In genomic region chr20:1619861-1620444, GRCh38 we compare ENCODE assay signal across 12 cellular contexts. TPM values are rescaled to one million over a fixed set of nuclear protein-coding genes. Genes with fewer than 3 reads are reported as not detected.
DNase-seq lines count a peak whose midpoint lies in the region; ATAC-seq, FAIRE-seq and TF ChIP-seq lines count a peak whose summit lies in the region.
"Had no signal": no experiment of that assay in that cellular context is flagged by ENCODE, and none has a peak within 500 bp of the region (broad histone marks: within the 10 kb centered on the region; RNA-seq: fewer than 3 reads in every experiment).

SIRPB1 (minus strand) TSS chr20:1620009; CDS start chr20:1619944, 65 bp downstream.

- peaks cover 5% of the 10 kb centered on the region; the same call in 2 of the 3 replicates for H3K9me3 ChIP-seq in GM12878 (replicated peaks; ENCODE audit: control insufficient read depth, insufficient read depth, low read length)

- TF ChIP-seq CTCF in GM12878 (IDR thresholded peaks at IDR 0.05 in 2 of 3, conservative IDR thresholded peaks at IDR 0.05 in 1 of 3; ENCODE audit: control insufficient read depth in 2 of 3, extremely low read depth in 1 of 3, insufficient read depth in 1 of 3, low read depth in 3 of 3, low read length in 3 of 3) (no peak), GM13977 (IDR thresholded peaks at IDR 0.05; ENCODE audit: extremely low read depth, insufficient read depth, missing control alignments) (no peak)

- DNase-seq in GDM1 (lab: John Stamatoyannopoulos, UW): peak; percentile 81
- peak; percentile 95 for DNase-seq in NOMO-1 treated with DMSO at 0.1 percent for 48 hours (lab: John Stamatoyannopoulos, UW; ENCODE audit: unreplicated experiment)
- no peak for DNase-seq in GM12878 (ENCODE audit: low read depth, low spot score)
- DNase-seq in naive B cell: peak; percentile 9
- no peak for DNase-seq in GM12892 (ENCODE audit: insufficient read length)
- no peak for DNase-seq in T-helper 9 cell
- DNase-seq in GM13977 (ENCODE audit: low spot score): no peak
- DNase-seq: NCI-H2081 treated with DMSO at 0.1 percent for 48 hours, retina had no signal

- peak within 1 kb of the TSS; percentile 19 to 87 (median 44) for H3K27ac Mint-ChIP-seq in naive B cell

- peaks cover 28% of the 10 kb centered on the region for H3K4me1 ChIP-seq in GM12878 (ENCODE audit: control insufficient read depth, insufficient read depth, low read length)

- H3K4me2 ChIP-seq in GM12878 (ENCODE audit: control insufficient read depth, insufficient read depth): peak within 1 kb of the TSS; percentile 79

- H3K27me3 Mint-ChIP-seq in naive B cell: no peaks in the 10 kb centered on the region

- H3K27me3 ChIP-seq in GM12878 (replicated peaks in 1 of 2; ENCODE audit: control insufficient read depth in 2 of 2, insufficient read depth in 2 of 2, low read length in 1 of 2): no peaks in the 10 kb centered on the region

- peak within 1 kb of the TSS; percentile 20; the same call in 1 of the 2 replicates for H3K4me3 ChIP-seq in GM12878

- POLR2A ChIA-PET in GM12878 (lab: Charles Lee): interaction anchor here (0.8 kb wide), 1 partner anchor 12 kb away, joined by 3 read pairs; no protein-coding TSS in a partner anchor

- no TSS peak for BruUV-seq in GM12878 (replicated peaks; lab: Mats Ljungman, UMichigan)

- no peaks in the 10 kb centered on the region for H4K20me1 ChIP-seq in GM12878 (ENCODE audit: control insufficient read depth, insufficient read depth)

- no peak within 1 kb of the TSS for H3K9ac ChIP-seq in GM12878 (ENCODE audit: control insufficient read depth, insufficient read depth, low read length)

- FAIRE-seq in GM12878 (lab: Jason Lieb, UNC) (peak; percentile 13), GM12892 (lab: Jason Lieb, UNC) (no peak)
- FAIRE-seq: bronchial epithelial cell had no signal

- TF ChIP-seq POLR2A in GM12878 (IDR thresholded peaks at IDR 0.05; ENCODE audit: low read depth, low read length): no peak
- TF ChIP-seq POLR2A in GM12892 (IDR thresholded peaks at IDR 0.05; ENCODE audit: low read depth, low read length): no peak

- intact Hi-C loops in GM12878 (cut with micrococcal nuclease; ENCODE audit: unreplicated experiment): loop anchor here (5.0 kb wide), 1 partner anchor 112 kb away; no protein-coding TSS in a partner anchor

- in situ Hi-C loops in GM12878 (cut with MboI): loop anchor here (5.0 kb wide), 1 partner anchor 43 kb away; no protein-coding TSS in a partner anchor
- in situ Hi-C loops in GM13977 (cut with MboI; ENCODE audit: low pct_unique_long_range_greater_than_20kb, low sequenced_read_pairs, unreplicated experiment): no loop called here

- H3K36me3 Mint-ChIP-seq in naive B cell: no peaks in the 10 kb centered on the region

- peaks cover 53 to 76% (median 64%) of the 10 kb centered on the region in 3 donors for H3K4me1 Mint-ChIP-seq in naive B cell

- peak within 1 kb of the TSS in 7 of 8 donors; percentile 15 to 69 (median 35) for H3K4me3 Mint-ChIP-seq in naive B cell

- no peaks in the 10 kb centered on the region; a peak in 1 of 4 replicates for H3K36me3 ChIP-seq in GM12878 (ENCODE audit: control insufficient read depth in 2 of 2, insufficient read depth in 2 of 2, low read length in 1 of 2)

- CTCF ChIA-PET in GM12878 (lab: Yijun Ruan, JAX): interaction anchor here (1.1 to 2.2 kb wide), 2 partner anchors 86 to 112 kb away, joined by 3 to 6 read pairs; no protein-coding TSS in a partner anchor

- peaks cover 0 to 8% (median 6%) of the 10 kb centered on the region in 7 donors for H3K9me3 Mint-ChIP-seq in naive B cell

- WGBS in GM12878 (ENCODE audit: insufficient coverage, insufficient replicate concordance, low lambda C conversion rate, missing lambda C conversion rate): 21% methylated on average over 5 of the region's 5 CpGs

- TF ChIP-seq EP300 in GM12878 (IDR thresholded peaks at IDR 0.05; ENCODE audit: borderline replicate concordance in 1 of 2, control insufficient read depth in 1 of 2, low read depth in 2 of 2, low read length in 2 of 2): no peak

- no peaks in the 10 kb centered on the region for H3K79me2 ChIP-seq in GM12878 (ENCODE audit: control insufficient read depth, insufficient read depth, low read length)

- RAD21 ChIA-PET in GM12878 (lab: Charles Lee; ENCODE audit: unreplicated experiment): interaction anchor here (0.8 kb wide), 1 partner anchor 31 kb away, joined by 3 read pairs; no protein-coding TSS in a partner anchor

- no peak within 1 kb of the TSS; the same call in none of the 2 replicates for H2AFZ ChIP-seq in GM12878 (ENCODE audit: control insufficient read depth, low read depth, low read length)

- ATAC-seq in GM12878: peak; percentile 61
- ATAC-seq in naive B cell (ENCODE audit: low read depth in 2 of 2): peak; percentile 53 to 57
- ATAC-seq in HG03378 (IDR thresholded peaks at IDR 0.05; ENCODE audit: unreplicated experiment): no peak

- no peak within 1 kb of the TSS; the same call in 1 of the 2 replicates for H3K27ac ChIP-seq in GM12878 (ENCODE audit: control insufficient read depth, insufficient read depth)
- H3K27ac ChIP-seq: VCaP had no signal

- TF ChIP-seq RAD21 in GM12878 (IDR thresholded peaks at IDR 0.05; ENCODE audit: insufficient read depth, low read depth, low read length): no peak

- SMC1A ChIA-PET in GM12878 (lab: Charles Lee; ENCODE audit: uncharacterized antibody, unreplicated experiment): interaction anchor here (0.7 kb wide), 1 partner anchor 114 kb away, joined by 3 read pairs; no protein-coding TSS in a partner anchor

TF ChIP-seq in GM12878, 131 proteins besides CTCF, POLR2A, EP300 and RAD21 (continues in another document):
- peak; percentile 43; the same call in 1 of the 2 replicates for TF ChIP-seq CBFB (IDR thresholded peaks at IDR 0.05; ENCODE audit: low read depth)
- TF ChIP-seq RBBP5 (conservative IDR thresholded peaks at IDR 0.05): no peak
- peak; percentile 78 for TF ChIP-seq IKZF1 (conservative IDR thresholded peaks at IDR 0.05)
- no peak for TF ChIP-seq YY1 (IDR thresholded peaks at IDR 0.05; ENCODE audit: low read depth, low read length)
- TF ChIP-seq SUZ12 (IDR thresholded peaks at IDR 0.05; ENCODE audit: unreplicated experiment): no peak
- 0 out of 2 replicates have a peak, but pooled peaks have one; percentile 53 for TF ChIP-seq NFIC (IDR thresholded peaks at IDR 0.05; ENCODE audit: low read depth, low read length)
- no peak for TF ChIP-seq SIN3A (IDR thresholded peaks at IDR 0.05; ENCODE audit: low read depth, low read length)
- peak; percentile 93 for TF ChIP-seq RUNX3 (IDR thresholded peaks at IDR 0.05; ENCODE audit: low read length)
- no peak for TF ChIP-seq POLR2AphosphoS5 (IDR thresholded peaks at IDR 0.05; ENCODE audit: low read length)
- peak; percentile 29; the same call in 1 of the 2 replicates for TF ChIP-seq MTA3 (IDR thresholded peaks at IDR 0.05; ENCODE audit: borderline replicate concordance, low read length)
- no peak for TF ChIP-seq GATAD2B (conservative IDR thresholded peaks at IDR 0.05; ENCODE audit: low read depth)
- TF ChIP-seq ZNF217 (IDR thresholded peaks at IDR 0.05): no peak
- no peak for TF ChIP-seq NBN (IDR thresholded peaks at IDR 0.05)
- no peak for TF ChIP-seq JUND (IDR thresholded peaks at IDR 0.05; ENCODE audit: low read depth, low read length)
- no peak for TF ChIP-seq HDAC6 (IDR thresholded peaks at IDR 0.05; ENCODE audit: unreplicated experiment)
- no peak for TF ChIP-seq CHD1 (IDR thresholded peaks at IDR 0.05; ENCODE audit: low read depth, low read length)
- peak; percentile 89 for TF ChIP-seq EED (IDR thresholded peaks at IDR 0.05; ENCODE audit: low read depth)
- no peak for TF ChIP-seq IRF4 (IDR thresholded peaks at IDR 0.05; ENCODE audit: low read depth, low read length)
- TF ChIP-seq RB1 (IDR thresholded peaks at IDR 0.05; ENCODE audit: borderline replicate concordance): no peak
- no peak for TF ChIP-seq TBL1XR1 (IDR thresholded peaks at IDR 0.05; ENCODE audit: low read depth, low read length)
- 0 out of 2 replicates have a peak, but pooled peaks have one; percentile 18 for TF ChIP-seq MTA2 (IDR thresholded peaks at IDR 0.05; ENCODE audit: low read depth)
- TF ChIP-seq EZH2 (IDR thresholded peaks at IDR 0.05; ENCODE audit: borderline replicate concordance, control insufficient read depth, low read depth, low read length): no peak
- TF ChIP-seq FOXM1 (IDR thresholded peaks at IDR 0.05; ENCODE audit: low read depth, low read length): 0 out of 2 replicates have a peak, but pooled peaks have one; percentile 15
- TF ChIP-seq IKZF2 (IDR thresholded peaks at IDR 0.05): peak; percentile 68 to 76; a peak in 2 of 4 replicates
- peak in 1 of 2 experiments; percentile 62; a peak in 2 of 4 replicates for TF ChIP-seq ETV6 (conservative IDR thresholded peaks at IDR 0.05 in 1 of 2, IDR thresholded peaks at IDR 0.05 in 1 of 2; ENCODE audit: borderline replicate concordance in 1 of 2, low read depth in 1 of 2)

RNA-seq across cellular contexts. Expression of gene SIRPB1, which starts in this region (rescaled TPM):
- 114 and 121 TPM in 2 replicates for total RNA-seq in GM12878 (2013; cell fraction: nucleolus; rRNA removed)
- 10.0 and 10.3 TPM in 2 replicates for total RNA-seq in GM12878 (2014; rRNA removed)
- 8.2 and 12.0 TPM in 2 replicates for total RNA-seq in GM12878 (2014; rRNA removed; fragmentation: Illumina TruSeq; extraction: Trizol)
- total RNA-seq in GM12878 (2021): 18.9 and 20.1 TPM in 2 replicates
- 3.0 TPM for polyA plus RNA-seq in GM12878 (2011; ENCODE audit: low read depth)
- 2.7 and 3.4 TPM in 2 replicates for polyA plus RNA-seq in GM12878 (2011; rRNA removed)
- polyA plus RNA-seq in GM12878 (2011; cell fraction: cytosol; rRNA removed): 4.0 and 4.3 TPM in 2 replicates
- polyA plus RNA-seq in GM12878 (2011; cell fraction: nucleus; rRNA removed): 8.0 and 8.5 TPM in 2 replicates
- 1.2 and 2.9 TPM in 2 replicates for polyA plus RNA-seq in GM12878 (2012)
- polyA plus RNA-seq in GM12878 (2014; fragmentation: Illumina TruSeq; extraction: Trizol): 22.3 and 26.0 TPM in 2 replicates
- polyA plus RNA-seq in GM12878 (2014; fragmentation: Nextera tagmentation; extraction: Ambion mirVana): 10 to 100 TPM; 27.9 to 33.8 TPM
- polyA plus RNA-seq in GM12878 (2014; rRNA removed): 17.0 and 17.9 TPM in 2 replicates
- polyA plus RNA-seq in GM12878 (2016; fragmentation: Nextera tagmentation; extraction: Ambion mirVana): 1 to 10 TPM; 9.2 to 9.7 TPM
- polyA minus RNA-seq in GM12878 (2011; rRNA and poly(A)+ RNA removed): 6.6 and 7.5 TPM in 2 replicates
- 2.8 and 3.7 TPM in 2 replicates for polyA minus RNA-seq in GM12878 (2011; cell fraction: cytosol; rRNA and poly(A)+ RNA removed)
- polyA minus RNA-seq in GM12878 (2011; cell fraction: nucleus; rRNA and poly(A)+ RNA removed): 2.2 and 4.6 TPM in 2 replicates
- 1 to 10 TPM in 3 of 6 donors, under 1 TPM in 2, not detected in 1; 0.45 to 2.0 (median 1.9) TPM for polyA plus RNA-seq in naive B cell (ENCODE audit: low read depth in 6 of 6)
- polyA plus RNA-seq in GM12892 (2012; ENCODE audit: missing spikeins): 0.11 TPM
- total RNA-seq: bronchial epithelial cell had no signal

Comparison
In these comparisons a context has a peak if more than half of its experiments do, and no peak if none do; other contexts are left out.
1. DNase-seq: peak in GDM1 (single experiment), NOMO-1 treated with DMSO at 0.1 percent for 48 hours (single experiment) and naive B cell (single experiment); none in GM12878 (single experiment), GM12892 (single experiment), T-helper 9 cell (single experiment) and GM13977 (single experiment).